10 cellular contexts compared by ENCODE assay signal in the genomic region with DNA sequence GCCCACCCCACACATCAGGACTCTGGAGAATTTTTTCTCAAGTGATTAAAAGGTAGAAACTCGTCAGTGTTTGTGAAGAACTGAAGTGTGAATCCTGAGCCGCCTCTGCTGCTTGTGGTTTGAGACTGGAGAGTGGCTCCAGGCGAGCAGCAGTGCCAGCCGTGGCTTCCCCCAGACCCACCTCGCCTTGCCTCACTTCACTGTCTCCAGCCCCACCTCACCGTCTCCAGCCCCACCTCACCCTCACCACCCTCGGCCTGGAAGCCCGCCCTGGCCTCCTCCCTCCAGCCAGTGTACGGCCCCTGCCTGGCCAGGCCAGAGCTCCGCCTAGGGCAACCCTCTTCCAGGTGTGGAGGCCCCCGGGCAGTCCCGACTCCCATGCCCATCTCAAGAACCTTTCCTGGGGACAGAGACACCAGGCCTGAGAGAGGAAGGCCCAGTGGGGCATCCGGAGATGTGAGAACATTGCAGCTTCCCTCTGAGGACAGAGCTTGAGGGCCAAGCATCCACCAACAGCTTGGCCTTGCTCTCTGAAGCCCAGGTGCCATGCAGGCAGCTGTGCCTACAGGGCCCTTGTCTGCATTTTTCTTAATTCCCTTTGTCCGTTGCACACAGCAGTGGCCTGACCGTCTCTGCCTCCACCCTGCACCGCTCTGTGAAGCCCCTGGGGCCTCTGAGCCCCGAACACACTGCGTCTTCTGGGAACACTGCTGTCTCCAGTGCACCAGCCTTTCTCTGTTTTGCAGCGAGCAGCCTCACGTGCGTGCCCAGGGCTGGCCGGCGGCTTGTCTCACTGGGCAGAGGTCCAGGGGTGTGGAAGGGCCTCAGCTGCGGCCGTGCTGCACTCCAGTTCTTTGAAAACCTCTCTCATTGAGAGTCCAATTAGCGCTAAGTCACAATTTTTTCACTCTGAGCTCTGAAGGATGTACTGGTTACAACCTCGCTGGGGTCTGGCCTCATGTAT. TPM values are rescaled to one million over a fixed set of nuclear protein-coding genes. Genes with fewer than 3 reads are reported as not detected.
DNase-seq lines count a peak whose midpoint lies in the region; ATAC-seq and TF ChIP-seq lines count a peak whose summit lies in the region.
"Had no signal": no experiment of that assay in that cellular context is flagged by ENCODE, and none has a peak within 500 bp of the region (broad histone marks: within the 10 kb centered on the region; RNA-seq: fewer than 3 reads in every experiment).

No MANE protein-coding gene starts in this region.

- DNase-seq in NAMALWA (ENCODE audit: low spot score) (peak; percentile 27), chondrocyte (ENCODE audit: low spot score) (no peak), right lobe of liver (peak; percentile 53 to 79 (median 78)), Calu3 (no peak), EL (no peak), NCI-H446 (lab: John Stamatoyannopoulos, UW) (no peak)
- no peak for DNase-seq in stimulated activated naive B cell treated with anti-CD40 and anti-IgM and Interleukin-4, amounts not matched to agents 10 μg/mL and 1 μg/mL and 100 μg/mL, for 72 hours
- DNase-seq: activated CD4-positive, alpha-beta T cell treated with anti-CD3 and anti-CD28 coated beads for 4 hours; NCI-H1694 treated with DMSO at 0.1 percent for 48 hours had no signal

- no peaks in the 10 kb centered on the region for H3K9me3 Mint-ChIP-seq in chondrocyte (ENCODE audit: low read depth)
- H3K9me3 Mint-ChIP-seq in stimulated activated naive B cell treated with anti-CD40 and anti-IgM and Interleukin-4, amounts not matched to agents 10 μg/mL and 1 μg/mL and 100 μg/mL, for 72 hours = no peaks in the 10 kb centered on the region
- H3K9me3 Mint-ChIP-seq in Calu3 (ENCODE audit: low read depth, unreplicated experiment) = no peaks in the 10 kb centered on the region

- intact Hi-C loops in right lobe of liver (cut with DNase I) (no loop called here), Calu3 (cut with micrococcal nuclease; ENCODE audit: unreplicated experiment) (no loop called here)

- H3K27me3 ChIP-seq in right lobe of liver = no peaks in the 10 kb centered on the region

- peaks cover 0 to 54% (median 17%) of the 10 kb centered on the region in 4 donors for H3K4me1 ChIP-seq in right lobe of liver

- no peaks in the 10 kb centered on the region for H3K36me3 ChIP-seq in right lobe of liver

- H3K9me3 ChIP-seq in right lobe of liver = no peaks in the 10 kb centered on the region

- no peak overlapping the region for H3K4me3 Mint-ChIP-seq in chondrocyte (ENCODE audit: unreplicated experiment)
- H3K4me3 Mint-ChIP-seq in stimulated activated naive B cell treated with anti-CD40 and anti-IgM and Interleukin-4, amounts not matched to agents 10 μg/mL and 1 μg/mL and 100 μg/mL, for 72 hours = peak overlapping the region; percentile 72 to 74
- no peak overlapping the region for H3K4me3 Mint-ChIP-seq in Calu3 (ENCODE audit: low read depth, unreplicated experiment)

- TF ChIP-seq POLR2A in right lobe of liver (IDR thresholded peaks at IDR 0.05) = no peak

- WGBS in right lobe of liver (ENCODE audit: insufficient coverage, low coverage, low lambda C conversion rate, missing lambda C conversion rate) = 43% methylated on average over 17 of the region's 27 CpGs

- H3K27ac Mint-ChIP-seq in chondrocyte (ENCODE audit: unreplicated experiment) (peak overlapping the region; percentile 88), Calu3 (ENCODE audit: unreplicated experiment) (no peak overlapping the region)
- H3K27ac Mint-ChIP-seq in stimulated activated naive B cell treated with anti-CD40 and anti-IgM and Interleukin-4, amounts not matched to agents 10 μg/mL and 1 μg/mL and 100 μg/mL, for 72 hours = peak overlapping the region; percentile 92

- peaks cover 37% of the 10 kb centered on the region for H3K4me1 Mint-ChIP-seq in chondrocyte (ENCODE audit: low read depth)
- peaks cover 66 to 87% of the 10 kb centered on the region in 2 donors for H3K4me1 Mint-ChIP-seq in stimulated activated naive B cell treated with anti-CD40 and anti-IgM and Interleukin-4, amounts not matched to agents 10 μg/mL and 1 μg/mL and 100 μg/mL, for 72 hours
- H3K4me1 Mint-ChIP-seq in Calu3 (ENCODE audit: low read depth, unreplicated experiment) = peaks cover 33% of the 10 kb centered on the region

- no TSS peak for BruUV-seq in Calu3 (replicated peaks; lab: Mats Ljungman, UMichigan)

- CTCF ChIA-PET in Calu3 (lab: Charles Lee) = no interaction called here

- H3K27me3 Mint-ChIP-seq in chondrocyte (ENCODE audit: low read depth) = no peaks in the 10 kb centered on the region
- no peaks in the 10 kb centered on the region for H3K27me3 Mint-ChIP-seq in stimulated activated naive B cell treated with anti-CD40 and anti-IgM and Interleukin-4, amounts not matched to agents 10 μg/mL and 1 μg/mL and 100 μg/mL, for 72 hours
- H3K27me3 Mint-ChIP-seq in Calu3 (ENCODE audit: unreplicated experiment) = no peaks in the 10 kb centered on the region

- peak overlapping the region in 2 of 3 donors; percentile 38 to 43 for H3K27ac ChIP-seq in right lobe of liver

- ATAC-seq in right lobe of liver (peak; percentile 12 to 59 (median 44)), GM21526 (IDR thresholded peaks at IDR 0.05; ENCODE audit: low FRiP score, unreplicated experiment) (no peak)
- ATAC-seq in stimulated activated naive B cell treated with anti-CD40 and anti-IgM and Interleukin-4, amounts not matched to agents 10 μg/mL and 1 μg/mL and 100 μg/mL, for 72 hours (replicated peaks) = peak; percentile 67

- no peak for TF ChIP-seq CTCF in chondrocyte (IDR thresholded peaks at IDR 0.05)
- no peak for TF ChIP-seq CTCF in right lobe of liver (IDR thresholded peaks at IDR 0.05)
- no peak for TF ChIP-seq CTCF in Calu3 (IDR thresholded peaks at IDR 0.05; ENCODE audit: unreplicated experiment)

- H3K36me3 Mint-ChIP-seq in chondrocyte (ENCODE audit: low read depth) (peaks cover 5% of the 10 kb centered on the region), Calu3 (ENCODE audit: insufficient read depth, unreplicated experiment) (no peaks in the 10 kb centered on the region)
- H3K36me3 Mint-ChIP-seq in stimulated activated naive B cell treated with anti-CD40 and anti-IgM and Interleukin-4, amounts not matched to agents 10 μg/mL and 1 μg/mL and 100 μg/mL, for 72 hours = peaks cover 11 to 18% of the 10 kb centered on the region in 2 donors

- H3K4me3 ChIP-seq in right lobe of liver = no peak overlapping the region

RNA-seq across cellular contexts. Expression of a gene that starts 13.8 kb away (rescaled TPM):
- total RNA-seq in chondrocyte = 50.1 to 63.1 TPM (median 59.8 TPM) in 3 replicates
- 10 to 100 TPM; 34.9 to 51.8 (median 40.7) TPM for total RNA-seq in right lobe of liver
- 20.7 and 22.7 TPM in 2 replicates for total RNA-seq in Calu3 (2022)

RNA-seq across cellular contexts. Expression of a gene that starts 37.0 kb away (rescaled TPM):
- total RNA-seq in chondrocyte (240 to 269 TPM (median 256 TPM) in 3 replicates), right lobe of liver (100 to 1,000 TPM in 3 of 6 experiments, 10 to 100 TPM in 3; 94.4 to 120 (median 103) TPM), Calu3 (2022) (123 and 125 TPM in 2 replicates)

RNA-seq across cellular contexts. Expression of a gene that starts 50.5 kb away (rescaled TPM):
- total RNA-seq in chondrocyte (23.3 to 30.7 TPM (median 29.0 TPM) in 3 replicates), right lobe of liver (10 to 100 TPM in 5 of 6 experiments, 1 to 10 TPM in 1; 9.7 to 40.6 (median 18.8) TPM), Calu3 (2022) (17.5 and 18.7 TPM in 2 replicates)

Comparison
In these comparisons a context has a peak if more than half of its experiments do, and no peak if none do; other contexts are left out.
1. DNase-seq: peak in NAMALWA (single experiment) and right lobe of liver (3 of 3); none in chondrocyte (single experiment), stimulated activated naive B cell treated with anti-CD40 and anti-IgM and Interleukin-4, amounts not matched to agents 10 μg/mL and 1 μg/mL and 100 μg/mL, for 72 hours (single experiment), Calu3 (single experiment), EL (single experiment) and NCI-H446 (0 of 2).
2. H3K4me3 Mint-ChIP-seq: peak in stimulated activated naive B cell treated with anti-CD40 and anti-IgM and Interleukin-4, amounts not matched to agents 10 μg/mL and 1 μg/mL and 100 μg/mL, for 72 hours (2 of 2); none in chondrocyte (single experiment) and Calu3 (single experiment).